32 cellular contexts compared by ENCODE assay signal in the genomic region with DNA sequence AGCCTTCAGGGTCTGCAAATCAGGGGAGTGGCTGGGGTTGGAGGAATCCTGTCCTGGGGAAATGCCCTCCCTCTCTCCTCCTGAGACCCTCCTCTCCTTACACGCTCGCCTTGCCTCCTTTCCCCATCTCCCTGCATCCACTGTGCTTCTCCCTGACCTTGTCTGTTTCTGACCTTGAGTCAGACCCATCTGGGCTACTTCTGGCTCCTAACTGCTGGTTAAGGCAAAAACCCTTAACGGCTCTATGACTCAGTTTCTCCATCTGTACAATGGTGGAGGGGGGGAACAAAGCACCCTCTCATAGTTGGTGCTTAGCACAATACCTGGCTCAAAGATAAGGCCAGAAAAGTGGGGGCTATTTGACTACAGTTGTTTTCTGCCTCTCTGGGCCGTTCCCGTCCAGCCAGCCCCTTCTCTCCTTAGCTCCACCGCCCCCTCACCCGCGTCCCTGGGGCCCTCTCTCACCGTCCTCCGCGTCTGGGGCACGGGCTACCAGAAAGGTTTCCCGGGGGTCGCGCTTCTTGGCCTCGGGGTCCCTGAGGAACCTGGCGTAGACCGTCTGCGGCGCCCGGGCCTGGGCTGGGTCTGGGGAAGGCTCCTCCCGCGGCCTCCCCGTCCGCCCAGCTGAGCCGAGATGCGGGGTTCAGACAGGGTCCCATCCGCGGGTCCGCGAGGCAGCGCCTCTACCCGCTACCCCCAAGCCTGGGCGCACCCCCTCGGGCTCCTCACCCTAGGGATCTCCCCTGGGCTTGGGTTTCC. TPM values are rescaled to one million over a fixed set of nuclear protein-coding genes. Genes with fewer than 3 reads are reported as not detected.
A peak's percentile ranks its signal among the peaks of the same experiment; 100 is the strongest.
DNase-seq lines count a peak whose midpoint lies in the region; ATAC-seq, FAIRE-seq and TF ChIP-seq lines count a peak whose summit lies in the region.
"Had no signal": no experiment of that assay in that cellular context is flagged by ENCODE, and none has a peak within 500 bp of the region (broad histone marks: within the 10 kb centered on the region; RNA-seq: fewer than 3 reads in every experiment).

No MANE protein-coding gene starts in this region.

- no peak overlapping the region for H3K27ac Mint-ChIP-seq in activated CD8-positive, alpha-beta memory T cell treated with anti-CD3 and anti-CD28 coated beads, Interleukin-2, amount 10 ng/mL, durations not matched to agents 7 days and 5 days
- H3K27ac Mint-ChIP-seq: activated CD4-positive, alpha-beta memory T cell treated with anti-CD3 and anti-CD28 coated beads, Interleukin-2, amount 10 ng/mL, durations not matched to agents 7 days and 5 days; activated naive CD4-positive, alpha-beta T cell treated with anti-CD3 and anti-CD28 coated beads, Interleukin-2, amount 50 U/mL, for 72 hours had no signal

- TF ChIP-seq CTCF in K562 (IDR thresholded peaks at IDR 0.05 in 2 of 3, conservative IDR thresholded peaks at IDR 0.05 in 1 of 3; ENCODE audit: insufficient read depth in 2 of 3, low read depth in 1 of 3, low read length in 3 of 3): no peak

- peaks cover 30% of the 10 kb centered on the region for H3K27me3 Mint-ChIP-seq in activated CD8-positive, alpha-beta memory T cell treated with anti-CD3 and anti-CD28 coated beads, Interleukin-2, amount 10 ng/mL, durations not matched to agents 7 days and 5 days

- H3K4me3 Mint-ChIP-seq in activated CD8-positive, alpha-beta memory T cell treated with anti-CD3 and anti-CD28 coated beads, Interleukin-2, amount 10 ng/mL, durations not matched to agents 7 days and 5 days: no peak overlapping the region
- H3K4me3 Mint-ChIP-seq: activated CD4-positive, alpha-beta memory T cell treated with anti-CD3 and anti-CD28 coated beads, Interleukin-2, amount 10 ng/mL, durations not matched to agents 7 days and 5 days had no signal

- H3K9me3 ChIP-seq in K562 (replicated peaks; ENCODE audit: control insufficient read depth, insufficient read depth, low read depth, low read length) (no peaks in the 10 kb centered on the region), iPS-18c (ENCODE audit: control insufficient read depth, insufficient read depth, low read length) (no peaks in the 10 kb centered on the region)
- H3K9me3 ChIP-seq: BE2C, right lobe of liver, upper lobe of left lung had no signal

- no peak overlapping the region for H3K4me3 ChIP-seq in K562
- H3K4me3 ChIP-seq in iPS-18c (ENCODE audit: insufficient read depth, low read depth, low read length): peak overlapping the region; percentile 43
- H3K4me3 ChIP-seq: right lobe of liver had no signal

- H3K36me3 Mint-ChIP-seq in activated CD8-positive, alpha-beta memory T cell treated with anti-CD3 and anti-CD28 coated beads, Interleukin-2, amount 10 ng/mL, durations not matched to agents 7 days and 5 days: no peaks in the 10 kb centered on the region
- H3K36me3 Mint-ChIP-seq: activated naive CD4-positive, alpha-beta T cell treated with anti-CD3 and anti-CD28 coated beads, Interleukin-2, amount 50 U/mL, for 72 hours; brain had no signal

- DNase-seq in DMS 273 (lab: John Stamatoyannopoulos, UW; ENCODE audit: unreplicated experiment) (peak; percentile 42), DMS 273 treated with DMSO at 0.1 percent for 48 hours (lab: John Stamatoyannopoulos, UW) (no peak), K562 (ENCODE audit: extremely low read depth in 1 of 4, low spot score in 3 of 4) (no peak), sciatic nerve (ENCODE audit: low spot score) (no peak), NCI-H774 (lab: John Stamatoyannopoulos, UW) (no peak), NCI-H2196 treated with DMSO at 0.1 percent for 48 hours (lab: John Stamatoyannopoulos, UW; ENCODE audit: unreplicated experiment) (no peak)
- DNase-seq in activated CD8-positive, alpha-beta memory T cell treated with anti-CD3 and anti-CD28 coated beads, Interleukin-2, amount 10 ng/mL, durations not matched to agents 7 days and 5 days: no peak
- DNase-seq: activated CD4-positive, alpha-beta memory T cell treated with anti-CD3 and anti-CD28 coated beads, Interleukin-2, amount 10 ng/mL, durations not matched to agents 7 days and 5 days; activated T-cell treated with anti-CD3 and anti-CD28 coated beads, Interleukin-2, amount 50 U/mL, for 48 hours; BE2C; dermis blood vessel endothelial cell; foreskin melanocyte; left colon; NCI-H1105; NCI-H69; nucleus accumbens; OCI-M1; right lobe of liver; stimulated activated naive CD4-positive, alpha-beta T cell treated with Interleukin-2 at 50 U/mL for 16 hours had no signal

- H3K27ac ChIP-seq in K562 (ENCODE audit: extremely low read depth, low read depth, low read length): no peak overlapping the region
- H3K27ac ChIP-seq: 22Rv1, right lobe of liver, upper lobe of left lung had no signal

- no peak overlapping the region for H3K4me2 ChIP-seq in K562 (ENCODE audit: insufficient read depth, low read length)

- peaks cover 0 to 5% of the 10 kb centered on the region in 2 experiments; a peak in 1 of 5 replicates for H3K4me1 ChIP-seq in K562 (replicated peaks in 1 of 2; ENCODE audit: control insufficient read depth in 2 of 2, insufficient read depth in 2 of 2, low read length in 2 of 2)
- H3K4me1 ChIP-seq: BE2C, right lobe of liver had no signal

- H3K79me2 ChIP-seq in K562 (ENCODE audit: control insufficient read depth, insufficient read depth, low read length): no peaks in the 10 kb centered on the region

- no peaks in the 10 kb centered on the region for H3K36me3 ChIP-seq in K562 (ENCODE audit: control insufficient read depth, insufficient read depth, low read length)
- H3K36me3 ChIP-seq: BE2C, right lobe of liver, upper lobe of left lung had no signal

- peaks cover 35 to 54% of the 10 kb centered on the region in 2 experiments for H3K27me3 ChIP-seq in K562 (ENCODE audit: control insufficient read depth in 2 of 2, insufficient read depth in 2 of 2, low read length in 2 of 2)
- H3K27me3 ChIP-seq: BE2C, right lobe of liver had no signal

- 19% methylated on average over 28 of the region's 35 CpGs for WGBS in K562 (ENCODE audit: insufficient coverage, low coverage, missing lambda C conversion rate)

- no peak overlapping the region for H2AFZ ChIP-seq in K562 (ENCODE audit: low read depth, low read length)

- intact Hi-C loops in K562 (cut with micrococcal nuclease): no loop called here
- intact Hi-C loops in sciatic nerve (cut with DNase I): no loop called here

- no TSS peak for BruUV-seq in K562 (replicated peaks; lab: Mats Ljungman, UMichigan)

- TF ChIP-seq EP300 in K562 (IDR thresholded peaks at IDR 0.05; ENCODE audit: low read length): no peak

- no peaks in the 10 kb centered on the region for H3K9me3 Mint-ChIP-seq in activated CD8-positive, alpha-beta memory T cell treated with anti-CD3 and anti-CD28 coated beads, Interleukin-2, amount 10 ng/mL, durations not matched to agents 7 days and 5 days (ENCODE audit: low read depth)
- H3K9me3 Mint-ChIP-seq: activated CD4-positive, alpha-beta memory T cell treated with anti-CD3 and anti-CD28 coated beads, Interleukin-2, amount 10 ng/mL, durations not matched to agents 7 days and 5 days; activated naive CD4-positive, alpha-beta T cell treated with anti-CD3 and anti-CD28 coated beads, Interleukin-2, amount 50 U/mL, for 72 hours had no signal

- peak overlapping the region in 1 of 2 experiments; percentile 39; a peak in 1 of 4 replicates for H3K9ac ChIP-seq in K562 (ENCODE audit: insufficient read depth in 1 of 2, low read depth in 2 of 2, low read length in 2 of 2)

- FAIRE-seq in K562 (lab: Jason Lieb, UNC): no peak
- FAIRE-seq: D721Med, G401.6, H54, HTR-8/SVneo had no signal

- TF ChIP-seq POLR2A in K562 (conservative IDR thresholded peaks at IDR 0.05): no peak

- H4K20me1 ChIP-seq in K562 (replicated peaks; ENCODE audit: control insufficient read depth, insufficient read depth, low read length): peaks cover 7% of the 10 kb centered on the region; the same call in 1 of the 2 replicates

- POLR2A ChIA-PET in K562 (lab: Yijun Ruan, JAX): interaction anchor here (0.5 kb wide), 1 partner anchor 240 kb away, joined by 4 read pairs; no protein-coding TSS in a partner anchor

- in situ Hi-C loops in K562 (cut with MboI): no loop called here

- no peak for TF ChIP-seq RAD21 in K562 (CRISPR knock-in tag; conservative IDR thresholded peaks at IDR 0.05 in 1 of 2, IDR thresholded peaks at IDR 0.05 in 1 of 2)

- H3K9me1 ChIP-seq in K562 (ENCODE audit: control insufficient read depth, insufficient read depth, low read length): no peaks in the 10 kb centered on the region

- H3K4me1 Mint-ChIP-seq in activated CD8-positive, alpha-beta memory T cell treated with anti-CD3 and anti-CD28 coated beads, Interleukin-2, amount 10 ng/mL, durations not matched to agents 7 days and 5 days: peaks cover 2% of the 10 kb centered on the region
- H3K4me1 Mint-ChIP-seq: activated CD4-positive, alpha-beta memory T cell treated with anti-CD3 and anti-CD28 coated beads, Interleukin-2, amount 10 ng/mL, durations not matched to agents 7 days and 5 days had no signal

- ATAC-seq in K562: no peak
- ATAC-seq in sciatic nerve: peak; percentile 35
- ATAC-seq in activated CD8-positive, alpha-beta memory T cell treated with anti-CD3 and anti-CD28 coated beads, Interleukin-2, amount 10 ng/mL, durations not matched to agents 7 days and 5 days: no peak
- ATAC-seq: left colon, right lobe of liver had no signal

- CTCF ChIA-PET in K562 (lab: Yijun Ruan, JAX; ENCODE audit: low intra/inter-chr PET ratio): no interaction called here
- CTCF ChIA-PET in activated CD8-positive, alpha-beta memory T cell treated with anti-CD3 and anti-CD28 coated beads, Interleukin-2, amount 10 ng/mL, durations not matched to agents 7 days and 5 days (lab: Charles Lee): interaction anchor here (1.5 kb wide), 1 partner anchor 14 kb away, joined by 3 read pairs; a partner anchor contains a TSS

RNA-seq across cellular contexts. Expression of a gene that starts 1.3 kb away (rescaled TPM):
- total RNA-seq in K562 (2011; cell fraction: chromatin; rRNA removed; ENCODE audit: low replicate concordance): not detected in 2 replicates
- not detected in 2 replicates for total RNA-seq in K562 (2011; cell fraction: nucleolus; rRNA removed)
- not detected in 2 replicates for total RNA-seq in K562 (2011; cell fraction: nucleoplasm; rRNA removed)
- total RNA-seq in K562 (2014; rRNA removed) (0.16 TPM in 1 of 2 replicates, not detected in the other), K562 (2014; rRNA removed; fragmentation: Illumina TruSeq; extraction: Trizol) (not detected in 2 replicates), K562 (2015; rRNA removed; fragmentation: Illumina TruSeq; extraction: Trizol) (not detected in 2 replicates), K562 (2021) (0.09 TPM in 2 replicates), sciatic nerve (not detected)
- polyA plus RNA-seq in K562 (2011; rRNA removed) (0.05 TPM in 1 of 2 replicates, not detected in the other), K562 (2014; fragmentation: Illumina TruSeq; extraction: Trizol) (0.10 TPM in 1 of 2 replicates, not detected in the other), K562 (2014; fragmentation: Nextera tagmentation; extraction: Ambion mirVana) (under 1 TPM in 1 of 2 experiments, not detected in 1; 0.06 TPM), K562 (2014; rRNA removed) (0.17 TPM in 1 of 2 replicates, not detected in the other)
- polyA plus RNA-seq in K562 (2011; cell fraction: cytosol; rRNA removed): 0.07 TPM in 1 of 2 replicates, not detected in the other
- polyA plus RNA-seq in K562 (2011; cell fraction: nucleus; rRNA removed): 0.06 and 0.09 TPM in 2 replicates
- 0.06 and 0.17 TPM in 2 replicates for polyA plus RNA-seq in K562 (2012)
- not detected in 2 replicates for polyA minus RNA-seq in K562 (2011; rRNA and poly(A)+ RNA removed)
- polyA minus RNA-seq in K562 (2011; cell fraction: cytosol; rRNA and poly(A)+ RNA removed): not detected in 2 replicates
- polyA minus RNA-seq in K562 (2011; cell fraction: nucleus; rRNA and poly(A)+ RNA removed): 0.11 TPM in 1 of 2 replicates, not detected in the other
- total RNA-seq in activated CD8-positive, alpha-beta memory T cell treated with anti-CD3 and anti-CD28 coated beads, Interleukin-2, amount 10 ng/mL, durations not matched to agents 7 days and 5 days: not detected
- total RNA-seq: activated CD4-positive, alpha-beta memory T cell treated with anti-CD3 and anti-CD28 coated beads, Interleukin-2, amount 10 ng/mL, durations not matched to agents 7 days and 5 days; activated naive CD4-positive, alpha-beta T cell treated with anti-CD3 and anti-CD28 coated beads, Interleukin-2, amount 50 U/mL, for 72 hours; dermis blood vessel endothelial cell; left colon; LHCN-M2; mononuclear cell; right lobe of liver; SK-MEL-5; T-helper 2 cell treated with Interferon-gamma antibody and Interleukin-4, amounts not matched to agents 100 ng/mL and 5 ng/mL, for 36 hours; upper lobe of left lung had no signal

RNA-seq across cellular contexts. Expression of a gene that starts 14.5 kb away (rescaled TPM):
- 5.1 and 14.6 TPM in 2 replicates for total RNA-seq in K562 (2011; cell fraction: chromatin; rRNA removed; ENCODE audit: low replicate concordance)
- 7.1 and 9.2 TPM in 2 replicates for total RNA-seq in K562 (2011; cell fraction: nucleolus; rRNA removed)
- total RNA-seq in K562 (2011; cell fraction: nucleoplasm; rRNA removed): 7.1 and 8.4 TPM in 2 replicates
- 4.9 and 5.8 TPM in 2 replicates for total RNA-seq in K562 (2014; rRNA removed)
- total RNA-seq in K562 (2014; rRNA removed; fragmentation: Illumina TruSeq; extraction: Trizol): 2.4 and 3.1 TPM in 2 replicates
- total RNA-seq in K562 (2015; rRNA removed; fragmentation: Illumina TruSeq; extraction: Trizol): 3.0 and 3.3 TPM in 2 replicates
- total RNA-seq in K562 (2021): 12.6 and 13.2 TPM in 2 replicates
- polyA plus RNA-seq in K562 (2011; rRNA removed): 3.3 and 7.0 TPM in 2 replicates
- 5.2 and 5.3 TPM in 2 replicates for polyA plus RNA-seq in K562 (2011; cell fraction: cytosol; rRNA removed)
- polyA plus RNA-seq in K562 (2011; cell fraction: nucleus; rRNA removed): 13.9 and 18.4 TPM in 2 replicates
- polyA plus RNA-seq in K562 (2012): 7.7 and 10.0 TPM in 2 replicates
- 11.1 and 13.6 TPM in 2 replicates for polyA plus RNA-seq in K562 (2014; fragmentation: Illumina TruSeq; extraction: Trizol)
- polyA plus RNA-seq in K562 (2014; fragmentation: Nextera tagmentation; extraction: Ambion mirVana): under 1 TPM; 0.63 to 0.92 TPM
- polyA plus RNA-seq in K562 (2014; rRNA removed): 6.7 and 8.2 TPM in 2 replicates
- polyA minus RNA-seq in K562 (2011; rRNA and poly(A)+ RNA removed): 1.9 TPM in 2 replicates
- polyA minus RNA-seq in K562 (2011; cell fraction: cytosol; rRNA and poly(A)+ RNA removed): 1.7 and 4.2 TPM in 2 replicates
- 2.4 and 3.2 TPM in 2 replicates for polyA minus RNA-seq in K562 (2011; cell fraction: nucleus; rRNA and poly(A)+ RNA removed)
- 20.5 TPM for total RNA-seq in sciatic nerve
- total RNA-seq in activated CD8-positive, alpha-beta memory T cell treated with anti-CD3 and anti-CD28 coated beads, Interleukin-2, amount 10 ng/mL, durations not matched to agents 7 days and 5 days: under 1 TPM in 1 of 2 experiments, not detected in 1; 0.16 TPM
- total RNA-seq: mononuclear cell had no signal

RNA-seq across cellular contexts. Expression of a gene that starts 43.2 kb away (rescaled TPM):
- 362 and 601 TPM in 2 replicates for total RNA-seq in K562 (2011; cell fraction: chromatin; rRNA removed; ENCODE audit: low replicate concordance)
- total RNA-seq in K562 (2011; cell fraction: nucleolus; rRNA removed): 935 and 968 TPM in 2 replicates
- total RNA-seq in K562 (2011; cell fraction: nucleoplasm; rRNA removed): 800 and 1,320 TPM in 2 replicates
- total RNA-seq in K562 (2014; rRNA removed) (2,223 and 2,318 TPM in 2 replicates), K562 (2014; rRNA removed; fragmentation: Illumina TruSeq; extraction: Trizol) (1,978 and 2,020 TPM in 2 replicates), K562 (2015; rRNA removed; fragmentation: Illumina TruSeq; extraction: Trizol) (1,939 and 1,940 TPM in 2 replicates), K562 (2021) (1,856 and 1,978 TPM in 2 replicates), sciatic nerve (813 TPM)
- polyA plus RNA-seq in K562 (2011; rRNA removed) (3,124 and 3,130 TPM in 2 replicates), K562 (2014; fragmentation: Illumina TruSeq; extraction: Trizol) (2,585 and 3,193 TPM in 2 replicates), K562 (2014; fragmentation: Nextera tagmentation; extraction: Ambion mirVana) (1,000 to 10,000 TPM; 1,589 to 2,116 TPM), K562 (2014; rRNA removed) (2,844 and 3,237 TPM in 2 replicates)
- polyA plus RNA-seq in K562 (2011; cell fraction: cytosol; rRNA removed): 2,866 and 3,308 TPM in 2 replicates
- polyA plus RNA-seq in K562 (2011; cell fraction: nucleus; rRNA removed): 2,021 and 2,231 TPM in 2 replicates
- polyA plus RNA-seq in K562 (2012): 2,102 and 3,298 TPM in 2 replicates
- polyA minus RNA-seq in K562 (2011; rRNA and poly(A)+ RNA removed): 1,756 and 1,900 TPM in 2 replicates
- polyA minus RNA-seq in K562 (2011; cell fraction: cytosol; rRNA and poly(A)+ RNA removed): 874 and 913 TPM in 2 replicates
- 342 and 506 TPM in 2 replicates for polyA minus RNA-seq in K562 (2011; cell fraction: nucleus; rRNA and poly(A)+ RNA removed)
- 1,000 to 10,000 TPM; 1,163 to 1,382 TPM for total RNA-seq in activated CD8-positive, alpha-beta memory T cell treated with anti-CD3 and anti-CD28 coated beads, Interleukin-2, amount 10 ng/mL, durations not matched to agents 7 days and 5 days

RNA-seq across cellular contexts. Expression of a gene that starts 59.2 kb away (rescaled TPM):
- 16.1 and 26.5 TPM in 2 replicates for total RNA-seq in K562 (2011; cell fraction: chromatin; rRNA removed; ENCODE audit: low replicate concordance)
- total RNA-seq in K562 (2011; cell fraction: nucleolus; rRNA removed): 19.5 and 21.1 TPM in 2 replicates
- 16.1 and 16.4 TPM in 2 replicates for total RNA-seq in K562 (2011; cell fraction: nucleoplasm; rRNA removed)
- total RNA-seq in K562 (2014; rRNA removed): 26.7 and 30.2 TPM in 2 replicates
- 16.1 and 16.8 TPM in 2 replicates for total RNA-seq in K562 (2014; rRNA removed; fragmentation: Illumina TruSeq; extraction: Trizol)
- total RNA-seq in K562 (2015; rRNA removed; fragmentation: Illumina TruSeq; extraction: Trizol): 14.5 and 14.8 TPM in 2 replicates
- total RNA-seq in K562 (2021): 23.7 and 26.1 TPM in 2 replicates
- polyA plus RNA-seq in K562 (2011; rRNA removed): 17.0 and 20.4 TPM in 2 replicates
- 19.3 and 22.3 TPM in 2 replicates for polyA plus RNA-seq in K562 (2011; cell fraction: cytosol; rRNA removed)
- polyA plus RNA-seq in K562 (2011; cell fraction: nucleus; rRNA removed): 18.2 and 22.0 TPM in 2 replicates
- polyA plus RNA-seq in K562 (2012): 13.1 and 18.0 TPM in 2 replicates
- polyA plus RNA-seq in K562 (2014; fragmentation: Illumina TruSeq; extraction: Trizol): 17.3 and 18.3 TPM in 2 replicates
- polyA plus RNA-seq in K562 (2014; fragmentation: Nextera tagmentation; extraction: Ambion mirVana): 1 to 10 TPM; 5.7 to 5.9 TPM
- 17.2 and 20.4 TPM in 2 replicates for polyA plus RNA-seq in K562 (2014; rRNA removed)
- 14.5 and 16.4 TPM in 2 replicates for polyA minus RNA-seq in K562 (2011; rRNA and poly(A)+ RNA removed)
- 12.4 and 15.0 TPM in 2 replicates for polyA minus RNA-seq in K562 (2011; cell fraction: cytosol; rRNA and poly(A)+ RNA removed)
- 4.8 and 6.6 TPM in 2 replicates for polyA minus RNA-seq in K562 (2011; cell fraction: nucleus; rRNA and poly(A)+ RNA removed)
- 6.4 TPM for total RNA-seq in sciatic nerve
- 10 to 100 TPM; 15.4 to 16.0 TPM for total RNA-seq in activated CD8-positive, alpha-beta memory T cell treated with anti-CD3 and anti-CD28 coated beads, Interleukin-2, amount 10 ng/mL, durations not matched to agents 7 days and 5 days
